29 cellular contexts compared by ENCODE assay signal in the genomic region with DNA sequence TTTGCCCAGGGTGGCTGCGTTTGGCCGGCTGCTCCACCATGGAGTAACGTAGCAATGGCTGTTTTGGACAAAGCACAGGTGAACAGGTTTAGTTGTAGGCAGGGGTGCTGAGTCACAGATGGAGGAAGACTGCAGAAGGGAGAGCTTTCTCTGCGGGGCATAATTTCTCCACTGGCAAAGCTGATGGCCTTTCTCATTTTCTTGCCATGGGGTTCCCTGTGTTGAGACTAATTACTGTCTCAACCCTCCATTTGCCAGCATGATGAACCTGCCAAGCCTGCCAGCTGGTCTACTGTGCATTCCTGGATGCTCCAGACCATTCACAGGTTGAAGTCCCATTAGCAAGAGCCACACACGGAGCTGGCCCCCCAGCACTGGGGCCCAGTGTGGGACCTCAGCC.
"Had no signal": no experiment of that assay in that cellular context is flagged by ENCODE, and none has a peak within 500 bp of the region (broad histone marks: within the 10 kb centered on the region; RNA-seq: fewer than 3 reads in every experiment).

No MANE protein-coding gene starts in this region.

- DNase-seq: activated B cell treated with CpG ODN at 0.5 μM for 24 hours; activated CD4-positive, alpha-beta memory T cell treated with anti-CD3 and anti-CD28 coated beads for 36 hours; activated CD4-positive, alpha-beta T cell treated with anti-CD3 and anti-CD28 coated beads for 4 hours; activated CD4-positive, alpha-beta T cell treated with anti-CD3 and anti-CD28 coated beads, Interleukin-2, amount 10 ng/mL, durations not matched to agents 24 days and 14 days; activated CD4-positive, alpha-beta T cell treated with anti-CD3 and anti-CD28 coated beads, Interleukin-2, amount 50 U/mL, for 1 hour; activated CD4-positive, alpha-beta T cell treated with anti-CD3 and anti-CD28 coated beads, Interleukin-2, amount 50 U/mL, for 4 hours; activated CD4-positive, CD25-positive, alpha-beta regulatory T cell treated with anti-CD3 and anti-CD28 coated beads, Interleukin-2, amount 50 U/mL, for 72 hours; activated CD8-positive, alpha-beta memory T cell treated with anti-CD3 and anti-CD28 coated beads, Interleukin-2, amount 50 U/mL, for 4 hours; activated CD8-positive, alpha-beta T cell treated with anti-CD3 and anti-CD28 coated beads for 36 hours; activated effector memory CD4-positive, alpha-beta T cell treated with anti-CD3 and anti-CD28 coated beads, Interleukin-2, amount 50 U/mL, for 16 hours; activated gamma-delta T cell treated with Interleukin-2 at 50 U/mL for 16 hours; activated naive CD4-positive, alpha-beta T cell; activated naive CD4-positive, alpha-beta T cell treated with anti-CD3 and anti-CD28 coated beads for 36 hours; activated naive CD4-positive, alpha-beta T cell treated with anti-CD3 and anti-CD28 coated beads, Interleukin-2, amount 50 U/mL, for 16 hours; activated naive CD8-positive, alpha-beta T cell treated with anti-CD3 and anti-CD28 coated beads for 36 hours; activated T-cell treated with anti-CD3 and anti-CD28 coated beads for 4 hours; activated T-cell treated with anti-CD3 and anti-CD28 coated beads, Interleukin-2, amount 50 U/mL, for 1 hour; activated T-cell treated with anti-CD3 and anti-CD28 coated beads, Interleukin-2, amount 50 U/mL, for 4 hours; activated T-cell treated with anti-CD3 and anti-CD28 coated beads, Interleukin-2, amount 50 U/mL, for 72 hours; adrenal gland; amniotic stem cell; T-helper 1 cell; T-helper 2 cell; T-helper 9 cell had no signal

- H3K4me3 ChIP-seq: adrenal gland, ascending aorta, cardiac muscle cell had no signal

- ATAC-seq: activated CD8-positive, alpha-beta T cell treated with anti-CD3 and anti-CD28 coated beads for 36 hours; activated naive CD4-positive, alpha-beta T cell treated with anti-CD3 and anti-CD28 coated beads, Interleukin-2, amount 50 U/mL, for 72 hours; activated T-cell treated with anti-CD3 and anti-CD28 coated beads, Interleukin-2, amount 50 U/mL, for 4 hours; activated T-cell treated with anti-CD3 and anti-CD28 coated beads, Interleukin-2, amount 50 U/mL, for 72 hours; activated T-helper 17 cell treated with anti-CD3 and anti-CD28 coated beads, Interleukin-2, amount 50 U/mL, for 72 hours had no signal

- H3K36me3 ChIP-seq: adrenal gland, ascending aorta, cardiac muscle cell had no signal

- H3K27ac ChIP-seq: adrenal gland, ascending aorta, cardiac muscle cell, VCaP had no signal

- H3K9me3 ChIP-seq: adrenal gland, ascending aorta had no signal

- H3K4me1 ChIP-seq: adrenal gland, ascending aorta had no signal

- H3K27me3 ChIP-seq: adrenal gland, ascending aorta, cardiac muscle cell had no signal
